In the genomic region with DNA sequence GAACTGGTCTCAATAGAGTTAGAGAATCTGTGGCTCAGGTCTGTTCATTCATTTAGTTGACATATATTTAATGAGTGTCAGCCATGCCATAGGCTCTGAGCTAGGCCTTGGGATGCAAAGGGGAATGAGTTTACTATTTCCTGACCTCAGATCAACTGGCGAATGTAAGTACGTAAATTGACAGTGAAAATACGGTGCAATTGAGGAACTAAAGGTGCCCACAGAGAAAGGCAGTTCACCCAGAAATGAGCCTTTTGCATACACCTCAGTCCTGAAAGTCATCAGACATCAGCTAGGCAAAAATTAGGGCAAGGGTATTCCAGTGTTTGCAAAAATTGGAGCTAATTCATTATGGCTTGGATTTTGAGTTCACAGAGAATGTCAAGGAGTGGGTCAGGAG, we compare ENCODE assay signal across 18 cellular contexts. TPM values are rescaled to one million over a fixed set of nuclear protein-coding genes. Genes with fewer than 3 reads are reported as not detected.
DNase-seq lines count a peak whose midpoint lies in the region; ATAC-seq, FAIRE-seq and TF ChIP-seq lines count a peak whose summit lies in the region.
"Had no signal": no experiment of that assay in that cellular context is flagged by ENCODE, and none has a peak within 500 bp of the region (broad histone marks: within the 10 kb centered on the region; RNA-seq: fewer than 3 reads in every experiment).

No MANE protein-coding gene starts in this region.

- ATAC-seq in activated B cell treated with CpG ODN at 0.5 μM for 24 hours (ENCODE audit: low read depth) = peak; percentile 52
- no peak for ATAC-seq in naive thymus-derived CD4-positive, alpha-beta T cell
- ATAC-seq: upper lobe of right lung had no signal

- FAIRE-seq in GM12891 (lab: Jason Lieb, UNC) = peak; percentile 71

- TF ChIP-seq CTCF in activated B cell treated with CpG ODN at 0.5 μM for 24 hours (IDR thresholded peaks at IDR 0.05) (no peak), sigmoid colon (IDR thresholded peaks at IDR 0.05) (no peak)

- peak overlapping the region; percentile 82 for H3K27ac Mint-ChIP-seq in activated T-cell treated with anti-CD3 and anti-CD28 coated beads, Interleukin-2, amount 50 U/mL, for 24 hours
- H3K27ac Mint-ChIP-seq in activated B cell treated with CpG ODN at 0.5 μM for 24 hours = peak overlapping the region; percentile 38
- peak overlapping the region in 6 of 9 donors; percentile 23 to 70 (median 31) for H3K27ac Mint-ChIP-seq in naive thymus-derived CD4-positive, alpha-beta T cell

- no peak for TF ChIP-seq EP300 in sigmoid colon (IDR thresholded peaks at IDR 0.05)

- H3K27ac ChIP-seq in naive thymus-derived CD4-positive, alpha-beta T cell (ENCODE audit: low read depth, low read length) = peak overlapping the region; percentile 22
- H3K27ac ChIP-seq in sigmoid colon = no peak overlapping the region
- H3K27ac ChIP-seq: Peyer's patch, upper lobe of right lung had no signal

- peaks cover 97% of the 10 kb centered on the region for H3K36me3 Mint-ChIP-seq in activated T-cell treated with anti-CD3 and anti-CD28 coated beads, Interleukin-2, amount 50 U/mL, for 24 hours (ENCODE audit: low read depth)
- peaks cover 86% of the 10 kb centered on the region for H3K36me3 Mint-ChIP-seq in activated B cell treated with CpG ODN at 0.5 μM for 24 hours (ENCODE audit: low read depth)
- peaks cover 14 to 65% (median 39%) of the 10 kb centered on the region in 5 donors for H3K36me3 Mint-ChIP-seq in naive thymus-derived CD4-positive, alpha-beta T cell

- H3K4me3 Mint-ChIP-seq in activated T-cell treated with anti-CD3 and anti-CD28 coated beads, Interleukin-2, amount 50 U/mL, for 24 hours = no peak overlapping the region
- peak overlapping the region; percentile 17 for H3K4me3 Mint-ChIP-seq in activated B cell treated with CpG ODN at 0.5 μM for 24 hours
- no peak overlapping the region for H3K4me3 Mint-ChIP-seq in naive thymus-derived CD4-positive, alpha-beta T cell

- H3K4me1 ChIP-seq in naive thymus-derived CD4-positive, alpha-beta T cell (ENCODE audit: control insufficient read depth in 2 of 2, insufficient read depth in 2 of 2, low read length in 2 of 2) = peaks cover 9 to 19% of the 10 kb centered on the region in 2 donors
- H3K4me1 ChIP-seq in sigmoid colon = no peaks in the 10 kb centered on the region
- H3K4me1 ChIP-seq: Peyer's patch, upper lobe of right lung had no signal

- no peaks in the 10 kb centered on the region for H3K27me3 ChIP-seq in naive thymus-derived CD4-positive, alpha-beta T cell (ENCODE audit: control insufficient read depth in 2 of 2, insufficient read depth in 2 of 2, low read length in 2 of 2)
- H3K27me3 ChIP-seq in sigmoid colon = no peaks in the 10 kb centered on the region
- H3K27me3 ChIP-seq: Peyer's patch, upper lobe of right lung had no signal

- H3K4me1 Mint-ChIP-seq in activated T-cell treated with anti-CD3 and anti-CD28 coated beads, Interleukin-2, amount 50 U/mL, for 24 hours (ENCODE audit: low read depth) = peaks cover 43% of the 10 kb centered on the region
- peaks cover 51% of the 10 kb centered on the region for H3K4me1 Mint-ChIP-seq in activated B cell treated with CpG ODN at 0.5 μM for 24 hours
- peaks cover 16 to 47% (median 28%) of the 10 kb centered on the region in 7 donors for H3K4me1 Mint-ChIP-seq in naive thymus-derived CD4-positive, alpha-beta T cell

- CTCF ChIA-PET in activated B cell treated with CpG ODN at 0.5 μM for 24 hours (lab: Charles Lee) = no interaction called here
- CTCF ChIA-PET in naive thymus-derived CD4-positive, alpha-beta T cell (lab: Charles Lee) = no interaction called here

- TF ChIP-seq POLR2A in GM12891 (IDR thresholded peaks at IDR 0.05; ENCODE audit: low read depth, low read length) = no peak
- no peak for TF ChIP-seq POLR2A in sigmoid colon (IDR thresholded peaks at IDR 0.05)

- no peaks in the 10 kb centered on the region for H3K9me3 Mint-ChIP-seq in activated T-cell treated with anti-CD3 and anti-CD28 coated beads, Interleukin-2, amount 50 U/mL, for 24 hours
- H3K9me3 Mint-ChIP-seq in activated B cell treated with CpG ODN at 0.5 μM for 24 hours = no peaks in the 10 kb centered on the region
- H3K9me3 Mint-ChIP-seq in naive thymus-derived CD4-positive, alpha-beta T cell = no peaks in the 10 kb centered on the region

- intact Hi-C loops in activated B cell treated with CpG ODN at 0.5 μM for 24 hours (cut with micrococcal nuclease) = no loop called here
- intact Hi-C loops in naive thymus-derived CD4-positive, alpha-beta T cell (cut with micrococcal nuclease) = no loop called here
- intact Hi-C loops in posterior vena cava (cut with DNase I) = no loop called here
- intact Hi-C loops in sigmoid colon (cut with DNase I) = no loop called here

- POLR2A ChIA-PET in activated B cell treated with CpG ODN at 0.5 μM for 24 hours (lab: Charles Lee) = interaction anchor here (2.1 kb wide), 1 partner anchor 20 kb away, joined by 12 read pairs; the partner anchor contains the start of gene UPF3A
- POLR2A ChIA-PET in naive thymus-derived CD4-positive, alpha-beta T cell (lab: Charles Lee) = interaction anchor here (0.7 kb wide), 1 partner anchor 451 kb away, joined by 3 read pairs; no protein-coding TSS in a partner anchor

- DNase-seq in activated T-cell treated with anti-CD3 and anti-CD28 coated beads, Interleukin-2, amount 50 U/mL, for 24 hours = no peak
- no peak for DNase-seq in activated T-cell treated with anti-CD3 and anti-CD28 coated beads, Interleukin-2, amount 50 U/mL, for 1 hour
- no peak for DNase-seq in GM12891 (ENCODE audit: insufficient read length, low spot score)
- DNase-seq in activated B cell treated with CpG ODN at 0.5 μM for 24 hours = no peak
- DNase-seq in naive thymus-derived CD4-positive, alpha-beta T cell = no peak
- DNase-seq in posterior vena cava (ENCODE audit: low spot score) = no peak
- no peak for DNase-seq in glomerular visceral epithelial cell (ENCODE audit: extremely low spot score)
- no peak for DNase-seq in sigmoid colon
- DNase-seq: activated gamma-delta T cell treated with Interleukin-2 at 50 U/mL for 16 hours; aorta; effector CD8-positive, alpha-beta T cell; GDM1; IMR-90; left colon; Peyer's patch; stimulated activated CD4-positive, alpha-beta T cell treated with anti-CD3 and anti-CD28 coated beads, Interleukin-1b, Interleukin-23, amount 100 ng/mL, for 48 hours; T1000; upper lobe of right lung had no signal

- H3K4me3 ChIP-seq in naive thymus-derived CD4-positive, alpha-beta T cell (ENCODE audit: low read length) = no peak overlapping the region
- no peak overlapping the region for H3K4me3 ChIP-seq in sigmoid colon
- H3K4me3 ChIP-seq: Peyer's patch, upper lobe of right lung had no signal

- no peaks in the 10 kb centered on the region for H3K9me3 ChIP-seq in naive thymus-derived CD4-positive, alpha-beta T cell (ENCODE audit: control insufficient read depth in 2 of 3, low read length in 3 of 3)
- H3K9me3 ChIP-seq in sigmoid colon = no peaks in the 10 kb centered on the region
- H3K9me3 ChIP-seq: Peyer's patch, upper lobe of right lung had no signal

- no peaks in the 10 kb centered on the region for H3K27me3 Mint-ChIP-seq in activated T-cell treated with anti-CD3 and anti-CD28 coated beads, Interleukin-2, amount 50 U/mL, for 24 hours
- H3K27me3 Mint-ChIP-seq in activated B cell treated with CpG ODN at 0.5 μM for 24 hours = no peaks in the 10 kb centered on the region
- no peaks in the 10 kb centered on the region for H3K27me3 Mint-ChIP-seq in naive thymus-derived CD4-positive, alpha-beta T cell

- H3K36me3 ChIP-seq in naive thymus-derived CD4-positive, alpha-beta T cell (ENCODE audit: control insufficient read depth in 2 of 3, insufficient read depth in 3 of 3, low read length in 3 of 3) = peaks cover 9 to 87% (median 15%) of the 10 kb centered on the region in 3 experiments
- H3K36me3 ChIP-seq in sigmoid colon = peaks cover 20 to 100% (median 72%) of the 10 kb centered on the region in 4 donors

- 70 to 82% methylated on average over 3 of the region's 3 CpGs for WGBS in sigmoid colon, 2 donors

TF ChIP-seq in GM12891, 5 proteins besides CTCF, POLR2A, EP300 and RAD21:
- TF ChIP-seq SPI1 (IDR thresholded peaks at IDR 0.05; ENCODE audit: low read depth, low read length) (no peak), TAF1 (IDR thresholded peaks at IDR 0.05; ENCODE audit: low read depth, low read length) (no peak), POU2F2 (IDR thresholded peaks at IDR 0.05; ENCODE audit: low read depth, low read length) (no peak), PAX5 (IDR thresholded peaks at IDR 0.05; ENCODE audit: insufficient read depth, low read length, severe bottlenecking) (no peak), POLR2AphosphoS5 (IDR thresholded peaks at IDR 0.05; ENCODE audit: low read depth, low read length) (no peak)

RNA-seq across cellular contexts. Expression of gene UPF3A, which starts 20.6 kb away (rescaled TPM):
- 38.1 TPM for polyA plus RNA-seq in GM12891 (2012; ENCODE audit: low read depth, missing spikeins)
- total RNA-seq in activated B cell treated with CpG ODN at 0.5 μM for 24 hours (68.3 and 83.2 TPM in 2 replicates), posterior vena cava (10 to 100 TPM; 35.2 to 36.7 TPM), sigmoid colon (10 to 100 TPM; 32.4 to 65.9 (median 43.2) TPM)
- total RNA-seq in naive thymus-derived CD4-positive, alpha-beta T cell = 10 to 100 TPM; 30.1 to 88.7 (median 62.9) TPM
- 10 to 100 TPM; 12.3 to 24.4 TPM for polyA plus RNA-seq in naive thymus-derived CD4-positive, alpha-beta T cell
- polyA plus RNA-seq in sigmoid colon = 10 to 100 TPM; 25.7 to 44.4 (median 41.0) TPM

RNA-seq across cellular contexts. Expression of gene CDC16, which starts 26.1 kb away (rescaled TPM):
- polyA plus RNA-seq in GM12891 (2012; ENCODE audit: low read depth, missing spikeins) = 37.0 TPM
- 84.2 and 98.0 TPM in 2 replicates for total RNA-seq in activated B cell treated with CpG ODN at 0.5 μM for 24 hours
- 100 to 1,000 TPM in 2 of 5 experiments, 10 to 100 TPM in 3; 66.0 to 108 (median 88.7) TPM for total RNA-seq in naive thymus-derived CD4-positive, alpha-beta T cell
- 10 to 100 TPM; 20.1 to 20.9 TPM for polyA plus RNA-seq in naive thymus-derived CD4-positive, alpha-beta T cell
- total RNA-seq in posterior vena cava = 10 to 100 TPM; 46.8 TPM
- 10 to 100 TPM; 33.1 to 76.2 (median 44.2) TPM for total RNA-seq in sigmoid colon
- polyA plus RNA-seq in sigmoid colon = 10 to 100 TPM; 31.4 to 39.4 (median 33.6) TPM

RNA-seq across cellular contexts. Expression of gene CHAMP1, which starts 53.5 kb away (rescaled TPM):
- polyA plus RNA-seq in GM12891 (2012; ENCODE audit: low read depth, missing spikeins) = 16.4 TPM
- total RNA-seq in activated B cell treated with CpG ODN at 0.5 μM for 24 hours (30.4 and 34.8 TPM in 2 replicates), posterior vena cava (10 to 100 TPM; 16.3 to 16.4 TPM), sigmoid colon (10 to 100 TPM in 3 of 4 donors, 1 to 10 TPM in 1; 9.4 to 15.9 (median 13.1) TPM)
- total RNA-seq in naive thymus-derived CD4-positive, alpha-beta T cell = 10 to 100 TPM in 4 of 5 experiments, 1 to 10 TPM in 1; 9.1 to 31.3 (median 24.0) TPM
- 10 to 100 TPM in 1 of 2 donors, 1 to 10 TPM in 1; 9.8 to 13.3 TPM for polyA plus RNA-seq in naive thymus-derived CD4-positive, alpha-beta T cell
- polyA plus RNA-seq in sigmoid colon = 1 to 10 TPM; 6.5 to 9.6 (median 7.3) TPM

Comparison
In these comparisons a context has a peak if more than half of its experiments do, and no peak if none do; other contexts are left out.
1. H3K27ac Mint-ChIP-seq: peak in every context shown above with its lines; median percentile 82 in activated T-cell treated with anti-CD3 and anti-CD28 coated beads, Interleukin-2, amount 50 U/mL, for 24 hours; 38 in activated B cell treated with CpG ODN at 0.5 μM for 24 hours; 31 in naive thymus-derived CD4-positive, alpha-beta T cell.